In genomic region chr15:90619468-90619867, GRCh38 we compare ENCODE assay signal across 19 cellular contexts.
DNase-seq lines count a peak whose midpoint lies in the region; ATAC-seq and TF ChIP-seq lines count a peak whose summit lies in the region.
"Had no signal": no experiment of that assay in that cellular context is flagged by ENCODE, and none has a peak within 500 bp of the region (broad histone marks: within the 10 kb centered on the region; RNA-seq: fewer than 3 reads in every experiment).

No MANE protein-coding gene starts in this region.

- intact Hi-C loops in natural killer cell (cut with micrococcal nuclease): no loop called here
- intact Hi-C loops in OCI-LY7 (cut with micrococcal nuclease; ENCODE audit: unreplicated experiment): no loop called here
- intact Hi-C loops in thyroid gland (cut with DNase I): loop anchor here (10.0 kb wide), 1 partner anchor 85 kb away; no protein-coding TSS in a partner anchor
- intact Hi-C loops in ovary (cut with DNase I): loop anchor here in 1 of 4 donors (10.0 kb wide), 1 partner anchor 85 kb away; no protein-coding TSS in a partner anchor

- no peak for TF ChIP-seq EP300 in ovary (IDR thresholded peaks at IDR 0.05)

- H3K4me1 ChIP-seq in OCI-LY7 (ENCODE audit: insufficient read depth, low read length, poor library complexity, severe bottlenecking) (peaks cover 14% of the 10 kb centered on the region), thyroid gland (peaks cover 23 to 29% of the 10 kb centered on the region in 2 donors), ovary (ENCODE audit: insufficient read depth) (peaks cover 5% of the 10 kb centered on the region)
- H3K4me1 ChIP-seq: Caco-2 had no signal

- peaks cover 0 to 6% of the 10 kb centered on the region in 2 donors for H3K4me1 Mint-ChIP-seq in natural killer cell
- peaks cover 0 to 7% of the 10 kb centered on the region in 2 donors for H3K4me1 Mint-ChIP-seq in natural killer cell treated with Interleukin-12 subunit alpha and Interleukin-12 subunit beta and Interleukin-15 and Interleukin-18, amount 100 ng/mL, for 72 hours (ENCODE audit: low read depth in 2 of 2)
- H3K4me1 Mint-ChIP-seq in activated naive CD8-positive, alpha-beta T cell treated with anti-CD3 and anti-CD28 coated beads, Interleukin-2, amount 50 U/mL, for 24 hours: peaks cover 34% of the 10 kb centered on the region
- H3K4me1 Mint-ChIP-seq: mesothelial cell of epicardium had no signal

- no peaks in the 10 kb centered on the region for H3K79me2 ChIP-seq in OCI-LY7 (ENCODE audit: insufficient read depth, low read depth, low read length)

- H2AFZ ChIP-seq in OCI-LY7 (ENCODE audit: low read length): peak overlapping the region; percentile 72; the same call in 1 of the 2 replicates

- ATAC-seq in natural killer cell: no peak
- ATAC-seq in natural killer cell treated with Interleukin-12 subunit alpha and Interleukin-12 subunit beta and Interleukin-15 and Interleukin-18, amount 100 ng/mL, for 72 hours: no peak
- ATAC-seq in activated naive CD8-positive, alpha-beta T cell treated with anti-CD3 and anti-CD28 coated beads, Interleukin-2, amount 50 U/mL, for 24 hours: no peak
- ATAC-seq: gastroesophageal sphincter, left cardiac atrium had no signal

- 92 to 97% methylated on average over 9 of the region's 9 CpGs for WGBS in thyroid gland, 2 donors
- 86 to 91% (median 89%) methylated on average over 9 of the region's 9 CpGs for WGBS in ovary, 3 donors

- H3K36me3 Mint-ChIP-seq in natural killer cell: no peaks in the 10 kb centered on the region
- H3K36me3 Mint-ChIP-seq in natural killer cell treated with Interleukin-12 subunit alpha and Interleukin-12 subunit beta and Interleukin-15 and Interleukin-18, amount 100 ng/mL, for 72 hours: peaks cover 18% of the 10 kb centered on the region
- H3K36me3 Mint-ChIP-seq in activated naive CD8-positive, alpha-beta T cell treated with anti-CD3 and anti-CD28 coated beads, Interleukin-2, amount 50 U/mL, for 24 hours (ENCODE audit: low read depth): peaks cover 24% of the 10 kb centered on the region

- H3K9me3 ChIP-seq in OCI-LY7 (ENCODE audit: low read length) (no peaks in the 10 kb centered on the region), thyroid gland (no peaks in the 10 kb centered on the region), ovary (no peaks in the 10 kb centered on the region)
- H3K9me3 ChIP-seq: Caco-2, gastroesophageal sphincter had no signal

- H4K20me1 ChIP-seq in OCI-LY7 (ENCODE audit: insufficient read depth, low read length): no peaks in the 10 kb centered on the region

- H3K27ac Mint-ChIP-seq in natural killer cell: peak overlapping the region; percentile 37 to 52
- H3K27ac Mint-ChIP-seq in natural killer cell treated with Interleukin-12 subunit alpha and Interleukin-12 subunit beta and Interleukin-15 and Interleukin-18, amount 100 ng/mL, for 72 hours: peak overlapping the region in 1 of 2 donors; percentile 58
- peak overlapping the region; percentile 29 for H3K27ac Mint-ChIP-seq in activated naive CD8-positive, alpha-beta T cell treated with anti-CD3 and anti-CD28 coated beads, Interleukin-2, amount 50 U/mL, for 24 hours

- no peaks in the 10 kb centered on the region for H3K9me2 ChIP-seq in OCI-LY7 (ENCODE audit: insufficient read depth, low read length)

- CTCF ChIA-PET in OCI-LY7 (lab: Charles Lee; ENCODE audit: unreplicated experiment): no interaction called here

- no peak overlapping the region for H3K27ac ChIP-seq in OCI-LY7 (ENCODE audit: low read depth, low read length, poor library complexity, severe bottlenecking)
- H3K27ac ChIP-seq in thyroid gland: peak overlapping the region in 2 of 3 donors; percentile 39 to 89
- H3K27ac ChIP-seq in ovary: no peak overlapping the region
- H3K27ac ChIP-seq: epithelial cell of prostate had no signal

- no peak overlapping the region for H3K4me3 ChIP-seq in OCI-LY7 (ENCODE audit: low read depth, low read length, poor library complexity, severe bottlenecking)
- no peak overlapping the region for H3K4me3 ChIP-seq in thyroid gland (replicated peaks in 1 of 3)
- no peak overlapping the region for H3K4me3 ChIP-seq in ovary
- H3K4me3 ChIP-seq: gastroesophageal sphincter had no signal

- H3K27me3 ChIP-seq in thyroid gland (no peaks in the 10 kb centered on the region), ovary (no peaks in the 10 kb centered on the region)
- H3K27me3 ChIP-seq: gastroesophageal sphincter had no signal

- H3K4me3 Mint-ChIP-seq in natural killer cell: no peak overlapping the region
- no peak overlapping the region for H3K4me3 Mint-ChIP-seq in natural killer cell treated with Interleukin-12 subunit alpha and Interleukin-12 subunit beta and Interleukin-15 and Interleukin-18, amount 100 ng/mL, for 72 hours
- no peak overlapping the region for H3K4me3 Mint-ChIP-seq in activated naive CD8-positive, alpha-beta T cell treated with anti-CD3 and anti-CD28 coated beads, Interleukin-2, amount 50 U/mL, for 24 hours
- H3K4me3 Mint-ChIP-seq: mesothelial cell of epicardium had no signal

- no peaks in the 10 kb centered on the region for H3K36me3 ChIP-seq in OCI-LY7 (ENCODE audit: insufficient read depth, low read length)
- H3K36me3 ChIP-seq in thyroid gland: peaks cover 4 to 9% of the 10 kb centered on the region in 2 donors
- no peaks in the 10 kb centered on the region for H3K36me3 ChIP-seq in ovary

- TF ChIP-seq CTCF in natural killer cell (IDR thresholded peaks at IDR 0.05) (no peak), OCI-LY7 (conservative IDR thresholded peaks at IDR 0.05; ENCODE audit: low read length) (no peak), thyroid gland (IDR thresholded peaks at IDR 0.05) (no peak), ovary (IDR thresholded peaks at IDR 0.05) (no peak)

- H3K27me3 Mint-ChIP-seq in natural killer cell (ENCODE audit: low read depth in 2 of 2): no peaks in the 10 kb centered on the region
- H3K27me3 Mint-ChIP-seq in natural killer cell treated with Interleukin-12 subunit alpha and Interleukin-12 subunit beta and Interleukin-15 and Interleukin-18, amount 100 ng/mL, for 72 hours: no peaks in the 10 kb centered on the region
- no peaks in the 10 kb centered on the region for H3K27me3 Mint-ChIP-seq in activated naive CD8-positive, alpha-beta T cell treated with anti-CD3 and anti-CD28 coated beads, Interleukin-2, amount 50 U/mL, for 24 hours

- no TSS peak for BruUV-seq in OCI-LY7 (replicated peaks; lab: Mats Ljungman, UMichigan)

- no peak for DNase-seq in natural killer cell
- no peak for DNase-seq in natural killer cell treated with Interleukin-12 subunit alpha and Interleukin-12 subunit beta and Interleukin-15 and Interleukin-18, amount 100 ng/mL, for 72 hours (ENCODE audit: low spot score)
- DNase-seq in OCI-LY7 (ENCODE audit: low spot score): no peak
- DNase-seq in activated naive CD8-positive, alpha-beta T cell treated with anti-CD3 and anti-CD28 coated beads, Interleukin-2, amount 50 U/mL, for 24 hours: no peak
- DNase-seq in thyroid gland: no peak
- no peak for DNase-seq in central memory CD4-positive, alpha-beta T cell
- no peak for DNase-seq in NOMO-1 treated with DMSO at 0.1 percent for 48 hours (lab: John Stamatoyannopoulos, UW; ENCODE audit: unreplicated experiment)
- no peak for DNase-seq in ovary
- DNase-seq: activated CD4-positive, alpha-beta T cell treated with anti-CD3 and anti-CD28 coated beads for 1 hour; activated effector memory CD4-positive, alpha-beta T cell treated with anti-CD3 and anti-CD28 coated beads, Interleukin-2, amount 50 U/mL, for 16 hours; Caco-2; dermis blood vessel endothelial cell; left cardiac atrium; NCI-H1417 treated with DMSO at 0.1 percent for 48 hours; stimulated activated CD4-positive, alpha-beta T cell treated with anti-CD3 and anti-CD28 coated beads, Interleukin-12 subunit alpha, Interleukin-12 subunit beta, amount 100 ng/mL, for 4 hours; T1000 had no signal

- H3K9me3 Mint-ChIP-seq in natural killer cell: no peaks in the 10 kb centered on the region
- no peaks in the 10 kb centered on the region for H3K9me3 Mint-ChIP-seq in natural killer cell treated with Interleukin-12 subunit alpha and Interleukin-12 subunit beta and Interleukin-15 and Interleukin-18, amount 100 ng/mL, for 72 hours
- no peaks in the 10 kb centered on the region for H3K9me3 Mint-ChIP-seq in activated naive CD8-positive, alpha-beta T cell treated with anti-CD3 and anti-CD28 coated beads, Interleukin-2, amount 50 U/mL, for 24 hours
- H3K9me3 Mint-ChIP-seq: mesothelial cell of epicardium had no signal

- POLR2A ChIA-PET in OCI-LY7 (lab: Charles Lee): interaction anchor here (0.9 to 1.1 kb wide), 2 partner anchors 12 to 58 kb away, joined by 3 read pairs; no protein-coding TSS in a partner anchor

- no peak for TF ChIP-seq POLR2A in thyroid gland (IDR thresholded peaks at IDR 0.05)
- no peak for TF ChIP-seq POLR2A in ovary (IDR thresholded peaks at IDR 0.05)

- peak overlapping the region; percentile 57; the same call in 1 of the 2 replicates for H3K4me2 ChIP-seq in OCI-LY7 (ENCODE audit: low read length)

Comparison
In these comparisons a context has a peak if more than half of its experiments do, and no peak if none do; other contexts are left out.
1. H3K27ac ChIP-seq: peak in thyroid gland (2 of 3); none in OCI-LY7 (single experiment) and ovary (0 of 2).